1 cellular context compared by ENCODE assay signal in the genomic region with DNA sequence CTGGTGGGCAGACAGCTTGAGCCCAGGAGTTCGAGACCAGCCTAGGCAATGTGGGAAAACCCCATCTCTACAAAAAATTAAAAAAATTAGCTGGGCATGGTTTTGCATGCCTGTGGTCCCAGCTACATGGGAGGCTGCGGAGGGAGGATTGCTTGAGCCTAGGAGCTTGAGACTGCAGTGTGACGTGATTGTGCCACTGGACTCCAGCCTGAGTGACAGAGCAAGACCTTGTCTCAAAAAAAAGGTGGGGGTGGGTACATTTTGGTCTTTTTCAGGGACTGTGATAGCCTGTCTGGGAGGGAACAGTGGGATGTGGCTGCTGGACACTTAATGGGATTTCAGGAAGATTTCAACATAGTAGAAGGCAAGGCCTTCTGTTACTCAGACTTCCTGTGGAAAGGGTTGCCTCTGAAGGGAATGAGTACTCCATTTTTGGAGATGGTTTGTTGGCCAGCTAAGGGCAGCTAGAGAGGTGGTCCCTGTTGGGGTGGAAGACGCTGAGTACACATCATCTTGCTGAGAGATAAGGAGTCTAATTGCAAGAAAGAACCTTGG.
TF ChIP-seq lines count a peak whose summit lies in the region.

No MANE protein-coding gene starts in this region.

TF ChIP-seq in IMR-90, 13 proteins besides CTCF, POLR2A, EP300 and RAD21 (continued from another document):
- TF ChIP-seq RFX5 (IDR thresholded peaks at IDR 0.05; ENCODE audit: low read depth, low read length): no peak
- TF ChIP-seq BHLHE40 (IDR thresholded peaks at IDR 0.05; ENCODE audit: low read depth, low read length): no peak
